16 cellular contexts compared by ENCODE assay signal in the genomic region with DNA sequence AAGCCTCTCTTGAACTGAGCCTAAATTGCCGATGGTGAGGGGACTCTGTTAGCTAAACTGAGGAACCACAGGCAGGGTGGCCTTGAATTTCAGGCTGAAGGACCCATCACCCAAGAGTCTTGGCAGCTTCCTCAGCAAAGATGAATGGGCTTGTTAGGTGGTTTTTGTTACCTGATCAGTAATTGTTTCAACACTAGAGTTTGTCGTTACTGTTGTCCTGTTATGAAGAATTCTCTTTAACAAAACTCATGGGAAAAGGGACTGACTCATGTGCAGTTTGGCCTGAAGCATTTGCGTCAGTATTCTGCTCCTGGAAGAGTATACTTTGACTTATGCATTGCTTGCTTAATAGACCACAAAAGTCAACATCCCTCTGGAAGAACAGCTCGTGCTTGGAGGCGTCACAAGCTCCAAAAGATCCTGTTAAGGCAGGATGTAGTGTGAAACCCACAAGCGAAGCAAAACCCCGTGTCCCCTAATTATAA.
DNase-seq lines count a peak whose midpoint lies in the region; ATAC-seq, FAIRE-seq and TF ChIP-seq lines count a peak whose summit lies in the region.
"Had no signal": no experiment of that assay in that cellular context is flagged by ENCODE, and none has a peak within 500 bp of the region (broad histone marks: within the 10 kb centered on the region; RNA-seq: fewer than 3 reads in every experiment).

No MANE protein-coding gene starts in this region.

- H3K4me1 ChIP-seq in left lung, result no peaks in the 10 kb centered on the region
- H3K4me1 ChIP-seq: BLaER1 treated with 17β-estradiol and CSF1 and Interleukin-3, amounts not matched to agents 10 nM and 100 nM; SJCRH30 had no signal

- CTCF ChIA-PET in AG04449 (lab: Yijun Ruan, JAX) (no interaction called here), T-cell (lab: Charles Lee) (interaction anchor here in 1 of 2 donors (0.7 kb wide), 1 partner anchor 194 kb away, joined by 3 read pairs; no protein-coding TSS in a partner anchor)

- H3K4me3 ChIP-seq in AG04449 (ENCODE audit: low read depth, low read length) (no peak overlapping the region), MG63 (no peak overlapping the region), bronchial epithelial cell (ENCODE audit: low read depth, low read length) (no peak overlapping the region), left lung (no peak overlapping the region)
- H3K4me3 ChIP-seq: BLaER1 treated with 17β-estradiol and CSF1 and Interleukin-3, amounts not matched to agents 10 nM and 100 nM; SJCRH30 had no signal

- H3K4me3 Mint-ChIP-seq in T-cell, result no peak overlapping the region
- H3K4me3 Mint-ChIP-seq: activated CD4-positive, alpha-beta T cell treated with anti-CD3 and anti-CD28 coated beads, Interleukin-2, amount 10 ng/mL, durations not matched to agents 24 days and 14 days; activated naive CD4-positive, alpha-beta T cell treated with anti-CD3 and anti-CD28 coated beads, Interleukin-2, amount 50 U/mL, for 24 hours; endodermal cell had no signal

- intact Hi-C loops in left lung (cut with DNase I), result no loop called here

- FAIRE-seq in bronchial epithelial cell (lab: Jason Lieb, UNC), result peak; percentile 96
- FAIRE-seq: kidney had no signal

- DNase-seq in AG04449 (ENCODE audit: low read depth, low spot score) (peak; percentile 95), MG63 (peak; percentile 91), bronchial epithelial cell (ENCODE audit: low read depth) (peak; percentile 100), left lung (no peak), NCI-H524 treated with DMSO at 0.1 percent for 48 hours (lab: John Stamatoyannopoulos, UW) (no peak), NCI-H1417 treated with DMSO at 0.1 percent for 48 hours (lab: John Stamatoyannopoulos, UW) (no peak), T-cell (no peak)
- DNase-seq: activated CD4-positive, alpha-beta T cell treated with anti-CD3 and anti-CD28 coated beads, Interleukin-2, amount 10 ng/mL, durations not matched to agents 24 days and 14 days; endodermal cell; kidney; NCI-H2171; nucleus accumbens; SJCRH30 had no signal

- no peak overlapping the region for H3K27ac ChIP-seq in left lung
- H3K27ac ChIP-seq: BLaER1 treated with 17β-estradiol and CSF1 and Interleukin-3, amounts not matched to agents 10 nM and 100 nM; SJCRH30 had no signal

- no peaks in the 10 kb centered on the region for H3K27me3 Mint-ChIP-seq in T-cell
- H3K27me3 Mint-ChIP-seq: activated CD4-positive, alpha-beta T cell treated with anti-CD3 and anti-CD28 coated beads, Interleukin-2, amount 10 ng/mL, durations not matched to agents 24 days and 14 days; activated naive CD4-positive, alpha-beta T cell treated with anti-CD3 and anti-CD28 coated beads, Interleukin-2, amount 50 U/mL, for 24 hours had no signal

- H3K9me3 ChIP-seq in MG63 (no peaks in the 10 kb centered on the region), left lung (no peaks in the 10 kb centered on the region)
- H3K9me3 ChIP-seq: BLaER1 treated with 17β-estradiol and CSF1 and Interleukin-3, amounts not matched to agents 10 nM and 100 nM; SJCRH30 had no signal

- POLR2A ChIA-PET in AG04449 (lab: Yijun Ruan, JAX) (no interaction called here), T-cell (lab: Charles Lee) (no interaction called here)

- no peaks in the 10 kb centered on the region for H3K4me1 Mint-ChIP-seq in T-cell
- H3K4me1 Mint-ChIP-seq: activated CD4-positive, alpha-beta T cell treated with anti-CD3 and anti-CD28 coated beads, Interleukin-2, amount 10 ng/mL, durations not matched to agents 24 days and 14 days; activated naive CD4-positive, alpha-beta T cell treated with anti-CD3 and anti-CD28 coated beads, Interleukin-2, amount 50 U/mL, for 24 hours had no signal

- H3K27me3 ChIP-seq in MG63 (no peaks in the 10 kb centered on the region), bronchial epithelial cell (ENCODE audit: control insufficient read depth, insufficient read depth, low read length) (no peaks in the 10 kb centered on the region), left lung (no peaks in the 10 kb centered on the region)
- H3K27me3 ChIP-seq: BLaER1 treated with 17β-estradiol and CSF1 and Interleukin-3, amounts not matched to agents 10 nM and 100 nM; SJCRH30 had no signal

- H3K36me3 ChIP-seq in MG63 (peaks cover 5% of the 10 kb centered on the region; the same call in 1 of the 2 replicates), bronchial epithelial cell (ENCODE audit: control insufficient read depth, insufficient read depth, low read length) (no peaks in the 10 kb centered on the region), left lung (no peaks in the 10 kb centered on the region)
- H3K36me3 ChIP-seq: BLaER1 treated with 17β-estradiol and CSF1 and Interleukin-3, amounts not matched to agents 10 nM and 100 nM; SJCRH30 had no signal

- TF ChIP-seq CTCF in AG04449 (IDR thresholded peaks at IDR 0.05; ENCODE audit: insufficient read depth, low read length, missing control alignments), result no peak
- TF ChIP-seq CTCF in bronchial epithelial cell (IDR thresholded peaks at IDR 0.05; ENCODE audit: insufficient read depth, low read length, severe bottlenecking), result no peak
- TF ChIP-seq CTCF in left lung (IDR thresholded peaks at IDR 0.05), result no peak

- ATAC-seq in left lung, result peak; percentile 65
- ATAC-seq in HG02798 (IDR thresholded peaks at IDR 0.05; ENCODE audit: poor library complexity, unreplicated experiment), result no peak
- ATAC-seq in T-cell (replicated peaks in 1 of 4), result no peak

- peaks cover 24% of the 10 kb centered on the region for H3K36me3 Mint-ChIP-seq in T-cell

- no peaks in the 10 kb centered on the region for H3K9me3 Mint-ChIP-seq in T-cell
- H3K9me3 Mint-ChIP-seq: activated naive CD4-positive, alpha-beta T cell treated with anti-CD3 and anti-CD28 coated beads, Interleukin-2, amount 50 U/mL, for 24 hours; endodermal cell had no signal

- H3K27ac Mint-ChIP-seq in T-cell, result no peak overlapping the region
- H3K27ac Mint-ChIP-seq: activated CD4-positive, alpha-beta T cell treated with anti-CD3 and anti-CD28 coated beads, Interleukin-2, amount 10 ng/mL, durations not matched to agents 24 days and 14 days; activated naive CD4-positive, alpha-beta T cell treated with anti-CD3 and anti-CD28 coated beads, Interleukin-2, amount 50 U/mL, for 24 hours; endodermal cell had no signal

Comparison
In these comparisons a context has a peak if more than half of its experiments do, and no peak if none do; other contexts are left out.
1. DNase-seq: peak in AG04449 (single experiment), MG63 (single experiment) and bronchial epithelial cell (single experiment); none in left lung (0 of 2), NCI-H524 treated with DMSO at 0.1 percent for 48 hours (single experiment), NCI-H1417 treated with DMSO at 0.1 percent for 48 hours (single experiment) and T-cell (0 of 34).